ENCODE assay signal across 1 cellular context in the genomic region with DNA sequence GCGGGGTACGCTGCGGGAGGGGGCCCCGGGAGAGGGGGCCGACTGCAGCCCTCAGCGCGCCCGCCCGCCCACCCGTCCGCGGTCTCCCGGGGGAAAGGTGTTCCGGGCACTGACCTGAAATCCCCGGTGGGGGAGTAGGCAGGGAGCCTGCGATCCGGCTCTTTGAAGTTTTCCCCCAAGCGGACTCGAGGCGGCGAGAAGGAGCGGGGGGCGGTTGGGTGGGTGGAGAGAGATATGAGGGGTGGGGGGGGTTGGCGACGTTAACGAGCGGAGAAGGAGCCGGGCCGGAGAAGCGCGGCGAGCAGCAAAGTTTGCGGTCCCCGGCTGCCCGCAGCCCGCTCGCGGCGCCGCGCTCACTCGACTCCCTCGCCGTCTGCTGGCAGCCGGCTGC.
TF ChIP-seq lines count a peak whose summit lies in the region.

No MANE protein-coding gene starts in this region.

TF ChIP-seq in SK-N-SH treated with all-trans-retinoic acid at 6 μM for 48 hours, 23 proteins besides CTCF, POLR2A, EP300 and RAD21 (continued from another document):
- TF ChIP-seq TSHZ2 (CRISPR knock-in tag; IDR thresholded peaks at IDR 0.05), result no peak
- TF ChIP-seq CSDC2 (CRISPR knock-in tag; IDR thresholded peaks at IDR 0.05), result no peak
- TF ChIP-seq PPARA (CRISPR knock-in tag; IDR thresholded peaks at IDR 0.05; ENCODE audit: borderline replicate concordance), result no peak
- TF ChIP-seq ZFP30 (CRISPR knock-in tag; IDR thresholded peaks at IDR 0.05), result no peak
- no peak for TF ChIP-seq ZFP3 (CRISPR knock-in tag; IDR thresholded peaks at IDR 0.05)
- TF ChIP-seq ESRRG (CRISPR knock-in tag; IDR thresholded peaks at IDR 0.05), result no peak
- no peak for TF ChIP-seq TOX (CRISPR knock-in tag; IDR thresholded peaks at IDR 0.05; ENCODE audit: borderline replicate concordance)
- no peak for TF ChIP-seq GLIS3 (CRISPR knock-in tag; IDR thresholded peaks at IDR 0.05)
- TF ChIP-seq ARNTL (CRISPR knock-in tag; IDR thresholded peaks at IDR 0.05; ENCODE audit: borderline replicate concordance, low read depth), result no peak
